Comparison of ENCODE assay signal across 13 cellular contexts in the genomic region with DNA sequence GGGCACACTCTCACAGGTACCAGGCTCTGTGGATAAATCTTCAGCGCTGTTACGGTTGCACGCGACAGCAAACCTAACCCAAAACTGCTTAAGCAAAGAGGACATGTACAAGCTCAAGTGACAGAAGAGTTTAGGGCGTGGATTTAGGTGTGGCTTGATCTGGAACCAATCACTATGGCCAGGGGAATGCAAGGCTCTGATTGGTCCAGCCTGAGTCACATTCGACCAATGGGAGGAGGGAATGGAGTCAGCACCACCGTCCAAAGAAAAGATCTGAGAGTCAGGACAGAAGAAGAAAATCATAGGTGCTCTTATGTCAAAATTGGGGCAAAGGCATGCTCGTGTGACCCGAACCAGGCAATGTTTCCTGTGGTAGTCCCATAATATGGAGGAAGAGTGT.
"Had no signal": no experiment of that assay in that cellular context is flagged by ENCODE, and none has a peak within 500 bp of the region (broad histone marks: within the 10 kb centered on the region; RNA-seq: fewer than 3 reads in every experiment).

No MANE protein-coding gene starts in this region.

- H3K4me2 ChIP-seq: hepatocyte had no signal

- DNase-seq: activated CD4-positive, alpha-beta T cell treated with anti-CD3 and anti-CD28 coated beads for 36 hours; activated naive CD4-positive, alpha-beta T cell treated with anti-CD3 and anti-CD28 coated beads, Interleukin-2, amount 10 ng/mL, durations not matched to agents 7 days and 5 days; cortex of kidney; effector memory CD4-positive, alpha-beta T cell; lower lobe of right lung; naive B cell; retina; stimulated activated CD4-positive, alpha-beta T cell treated with anti-CD3 and anti-CD28 coated beads, Interleukin-15, amount 100 ng/mL, for 24 hours; T-helper 9 cell; tibial artery; uterus had no signal

- H3K79me2 ChIP-seq: hepatocyte had no signal

- H3K27me3 ChIP-seq: hepatocyte, uterus had no signal

- H3K9me3 ChIP-seq: lower lobe of right lung, neutrophil, tibial artery, uterus had no signal

- ATAC-seq: activated CD4-positive, alpha-beta T cell treated with anti-CD3 and anti-CD28 coated beads for 36 hours; lower lobe of right lung had no signal

- H2AFZ ChIP-seq: hepatocyte had no signal

- H3K27ac ChIP-seq: hepatocyte, lower lobe of right lung, neutrophil, tibial artery, uterus had no signal

- H3K36me3 ChIP-seq: lower lobe of right lung, neutrophil, tibial artery, uterus had no signal

- H3K4me3 ChIP-seq: hepatocyte, lower lobe of right lung, tibial artery, uterus had no signal

- H3K4me1 ChIP-seq: lower lobe of right lung, tibial artery, uterus had no signal
